20 cellular contexts compared by ENCODE assay signal in genomic region chr6:90456001-90456400, GRCh38.
"Had no signal": no experiment of that assay in that cellular context is flagged by ENCODE, and none has a peak within 500 bp of the region (broad histone marks: within the 10 kb centered on the region; RNA-seq: fewer than 3 reads in every experiment).

No MANE protein-coding gene starts in this region.

- H3K36me3 ChIP-seq: MG63 had no signal

- H3K4me3 ChIP-seq: MG63 had no signal

- H3K9me3 ChIP-seq: MG63 had no signal

- H3K27me3 ChIP-seq: MG63 had no signal

- DNase-seq: Karpas-422, KG1, MG63, NCI-H1092, NCI-H1105 treated with DMSO at 0.1 percent for 48 hours, NCI-H1417 treated with DMSO at 0.1 percent for 48 hours, NCI-H146, NCI-H1694 treated with DMSO at 0.1 percent for 48 hours, NCI-H1930, NCI-H2081, NCI-H2107, NCI-H226, NCI-H446, NCI-H510A, NCI-H524 treated with DMSO at 0.1 percent for 48 hours, NCI-H69, NCI-H774, Right ventricle myocardium superior, RPMI8226 had no signal

- FAIRE-seq: RCC 7860 had no signal
